ENCODE assay signal across 13 cellular contexts in genomic region chr7:90626011-90626410, GRCh38. TPM values are rescaled to one million over a fixed set of nuclear protein-coding genes. Genes with fewer than 3 reads are reported as not detected.
A peak's percentile ranks its signal among the peaks of the same experiment; 100 is the strongest.
DNase-seq lines count a peak whose midpoint lies in the region; FAIRE-seq and TF ChIP-seq lines count a peak whose summit lies in the region.
"Had no signal": no experiment of that assay in that cellular context is flagged by ENCODE, and none has a peak within 500 bp of the region (broad histone marks: within the 10 kb centered on the region; RNA-seq: fewer than 3 reads in every experiment).

No MANE protein-coding gene starts in this region.

- no peak overlapping the region for H2BK5ac ChIP-seq in mesenchymal stem cell (ENCODE audit: low read depth, low read length, poor library complexity, severe bottlenecking)

- no peak overlapping the region for H3K18ac ChIP-seq in mesenchymal stem cell (ENCODE audit: low read depth in 1 of 2, low read length in 2 of 2)

- 7% methylated on average over 2 of the region's 3 CpGs for WGBS in mesenchymal stem cell

- H3K9me3 ChIP-seq in mesenchymal stem cell (ENCODE audit: control insufficient read depth, low read length): no peaks in the 10 kb centered on the region
- H3K9me3 ChIP-seq: esophagus squamous epithelium had no signal

- H3K36me3 ChIP-seq in ACC112 (ENCODE audit: insufficient read depth, low read length) (no peaks in the 10 kb centered on the region), mesenchymal stem cell (ENCODE audit: control insufficient read depth in 1 of 2, insufficient read depth in 2 of 2, low read depth in 1 of 2, low read length in 2 of 2) (no peaks in the 10 kb centered on the region)
- H3K36me3 ChIP-seq: esophagus squamous epithelium had no signal

- no peak overlapping the region for H3K4ac ChIP-seq in mesenchymal stem cell (ENCODE audit: low read depth in 1 of 2, low read length in 2 of 2)

- H4K8ac ChIP-seq in mesenchymal stem cell (ENCODE audit: low read length): no peak overlapping the region

- TF ChIP-seq CTCF in choroid plexus epithelial cell (conservative IDR thresholded peaks at IDR 0.05; ENCODE audit: low read depth, low read length): no peak

- no peak overlapping the region for H3K14ac ChIP-seq in mesenchymal stem cell (ENCODE audit: low read length in 2 of 2)

- no peak overlapping the region for H2BK15ac ChIP-seq in mesenchymal stem cell (ENCODE audit: low read depth, poor library complexity, severe bottlenecking)

- peaks cover 16% of the 10 kb centered on the region for H3K79me1 ChIP-seq in mesenchymal stem cell (replicated peaks; ENCODE audit: low read length, poor library complexity, severe bottlenecking)

- peaks cover 58% of the 10 kb centered on the region for H3K79me2 ChIP-seq in ACC112 (ENCODE audit: control insufficient read depth, insufficient read depth, low read length, unreplicated experiment)

- H2BK12ac ChIP-seq in mesenchymal stem cell (ENCODE audit: low read length in 2 of 2): no peak overlapping the region

- no peak overlapping the region for H3K4me2 ChIP-seq in mesenchymal stem cell (ENCODE audit: low read length, poor library complexity, severe bottlenecking)

- H3K27ac ChIP-seq in ACC112 (ENCODE audit: low read depth, low read length): peak overlapping the region; percentile 95
- peak overlapping the region; percentile 73 for H3K27ac ChIP-seq in mesenchymal stem cell (ENCODE audit: low read length, poor library complexity, severe bottlenecking)
- no peak overlapping the region for H3K27ac ChIP-seq in substantia nigra (ENCODE audit: low read depth, low read length, poor library complexity, severe bottlenecking)
- H3K27ac ChIP-seq: C4-2B, esophagus squamous epithelium had no signal

- no peak overlapping the region for H2BK120ac ChIP-seq in mesenchymal stem cell (ENCODE audit: low read depth, low read length)

- peak overlapping the region; percentile 64 for H3K9ac ChIP-seq in mesenchymal stem cell (ENCODE audit: low read length)

- H3K4me3 ChIP-seq in ACC112 (ENCODE audit: low read depth, low read length) (peak overlapping the region; percentile 54), choroid plexus epithelial cell (ENCODE audit: low read depth, low read length) (no peak overlapping the region), mesenchymal stem cell (ENCODE audit: insufficient read depth in 1 of 2, low read depth in 1 of 2, low read length in 2 of 2) (peak overlapping the region in 1 of 2 experiments; percentile 60)
- H3K4me3 ChIP-seq: esophagus squamous epithelium, K562 had no signal

- no peak overlapping the region for H4K91ac ChIP-seq in mesenchymal stem cell (ENCODE audit: low read length)

- H3K4me1 ChIP-seq in ACC112 (ENCODE audit: control insufficient read depth, insufficient read depth, low read length, unreplicated experiment) (peaks cover 55% of the 10 kb centered on the region), mesenchymal stem cell (ENCODE audit: control insufficient read depth, insufficient read depth, low read depth, low read length) (peaks cover 7% of the 10 kb centered on the region)

- no peak overlapping the region for H2AK5ac ChIP-seq in mesenchymal stem cell (ENCODE audit: low read length, severe bottlenecking)

- H2AFZ ChIP-seq in ACC112 (ENCODE audit: low read length, unreplicated experiment): no peak overlapping the region
- no peak overlapping the region for H2AFZ ChIP-seq in mesenchymal stem cell (ENCODE audit: low read depth, low read length)

- DNase-seq in HTR-8/SVneo (ENCODE audit: insufficient read length, low spot score) (peak; percentile 35), choroid plexus epithelial cell (ENCODE audit: low read depth) (peak; percentile 77), mesenchymal stem cell (peak; percentile 71), NCI-H2227 (lab: John Stamatoyannopoulos, UW; ENCODE audit: unreplicated experiment) (no peak), substantia nigra (lab: John Stamatoyannopoulos, UW) (no peak), OCI-M1 (lab: John Stamatoyannopoulos, UW) (no peak)
- DNase-seq in activated CD4-positive, alpha-beta T cell treated with anti-CD3 and anti-CD28 coated beads, Interleukin-2, amount 50 U/mL, for 1 hour: no peak
- DNase-seq: activated CD4-positive, alpha-beta T cell treated with anti-CD3 and anti-CD28 coated beads, Interleukin-2, amount 50 U/mL, for 4 hours; esophagus squamous epithelium; stimulated activated naive CD8-positive, alpha-beta T cell treated with anti-CD3 and anti-CD28 coated beads, Interleukin-15, Interleukin-2, amounts not matched to agents 100 U/mL and 50 U/mL, for 24 hours had no signal

- H3K23ac ChIP-seq in mesenchymal stem cell (ENCODE audit: low read length in 2 of 2): no peak overlapping the region

- FAIRE-seq in HTR-8/SVneo (lab: Jason Lieb, UNC): no peak
- FAIRE-seq: K562 had no signal

- H3K27me3 ChIP-seq in ACC112 (ENCODE audit: insufficient read depth, low read length): no peaks in the 10 kb centered on the region
- H3K27me3 ChIP-seq in mesenchymal stem cell (ENCODE audit: control insufficient read depth in 1 of 2, insufficient read depth in 1 of 2, low read length in 2 of 2): no peaks in the 10 kb centered on the region
- H3K27me3 ChIP-seq: esophagus squamous epithelium had no signal

RNA-seq across cellular contexts. Expression of gene CDK14, which starts 29.9 kb away (rescaled TPM):
- polyA plus RNA-seq in mesenchymal stem cell (2013, experiment 1 of 2): 6.6 TPM
- 6.1 TPM for polyA plus RNA-seq in mesenchymal stem cell (2013, experiment 2 of 2)

Comparison
In these comparisons a context has a peak if more than half of its experiments do, and no peak if none do; other contexts are left out.
1. DNase-seq: peak in HTR-8/SVneo (single experiment), choroid plexus epithelial cell (single experiment) and mesenchymal stem cell (single experiment); none in activated CD4-positive, alpha-beta T cell treated with anti-CD3 and anti-CD28 coated beads, Interleukin-2, amount 50 U/mL, for 1 hour (single experiment), NCI-H2227 (single experiment), substantia nigra (0 of 49) and OCI-M1 (single experiment).